ENCODE assay signal across 18 cellular contexts in the genomic region with DNA sequence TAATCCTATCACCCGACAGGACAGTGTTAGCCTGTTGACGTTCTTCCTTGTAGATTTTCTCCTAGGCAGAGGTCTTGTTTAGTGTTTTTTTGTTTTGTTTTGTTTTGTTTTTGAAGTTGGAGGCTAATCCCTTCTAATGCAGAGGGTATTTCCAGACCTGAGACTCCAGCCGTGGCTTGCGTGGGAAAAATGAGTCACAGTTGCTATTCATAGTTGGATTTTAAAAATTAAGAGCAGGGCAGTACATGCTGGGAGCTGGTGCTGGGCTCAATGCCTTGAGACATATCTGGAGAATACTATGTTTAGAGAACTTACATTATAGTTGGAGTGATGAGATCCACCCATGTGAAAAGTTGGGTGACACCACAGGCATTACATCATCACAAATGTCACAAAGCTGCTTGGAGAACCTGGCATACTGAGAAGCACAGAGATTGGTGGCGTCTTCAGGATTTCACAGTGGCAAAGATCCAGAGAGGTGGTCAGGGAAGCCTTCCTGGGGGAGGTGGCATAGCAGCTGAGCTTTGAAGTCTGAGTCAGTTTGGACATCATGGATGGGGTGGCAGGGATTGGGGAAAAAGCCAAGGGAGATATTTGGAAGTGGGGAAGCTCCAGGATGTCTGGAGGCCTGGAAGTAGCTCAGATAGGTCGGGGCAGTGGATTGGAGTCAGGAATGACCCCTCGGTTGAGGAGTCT.
DNase-seq lines count a peak whose midpoint lies in the region; ATAC-seq, FAIRE-seq and TF ChIP-seq lines count a peak whose summit lies in the region.
"Had no signal": no experiment of that assay in that cellular context is flagged by ENCODE, and none has a peak within 500 bp of the region (broad histone marks: within the 10 kb centered on the region; RNA-seq: fewer than 3 reads in every experiment).

No MANE protein-coding gene starts in this region.

- no peaks in the 10 kb centered on the region for H3K27me3 ChIP-seq in BLaER1 treated with 17β-estradiol and CSF1 and Interleukin-3, amounts not matched to agents 10 nM and 100 nM
- H3K27me3 ChIP-seq in WERI-Rb-1 (ENCODE audit: insufficient read depth, low read depth, severe bottlenecking), result no peaks in the 10 kb centered on the region
- H3K27me3 ChIP-seq: cardiac muscle cell had no signal

- ATAC-seq in esophagus mucosa (peak; percentile 24), HG03442 (IDR thresholded peaks at IDR 0.05; ENCODE audit: unreplicated experiment) (no peak)
- ATAC-seq: activated T-cell treated with anti-CD3 and anti-CD28 coated beads, Interleukin-2, amount 50 U/mL, for 72 hours had no signal

- no peak for DNase-seq in WERI-Rb-1
- no peak for DNase-seq in NCI-H1436 (lab: John Stamatoyannopoulos, UW)
- no peak for DNase-seq in SW480 (ENCODE audit: low spot score)
- DNase-seq in RCC 7860 (ENCODE audit: low spot score), result no peak
- DNase-seq: activated T-cell treated with anti-CD3 and anti-CD28 coated beads, Interleukin-2, amount 50 U/mL, for 72 hours; NCI-H1694 treated with DMSO at 0.1 percent for 48 hours; NCI-H748 treated with DMSO at 0.1 percent for 48 hours; SHP77 treated with DMSO at 0.1 percent for 48 hours; stimulated activated CD4-positive, alpha-beta T cell treated with anti-CD3 and anti-CD28 coated beads, Interleukin-4, amount 100 ng/mL, for 1 hour; stimulated activated naive CD4-positive, alpha-beta T cell had no signal

- peaks cover 33 to 77% (median 69%) of the 10 kb centered on the region in 10 experiments for H3K4me1 ChIP-seq in BLaER1 treated with 17β-estradiol and CSF1 and Interleukin-3, amounts not matched to agents 10 nM and 100 nM
- H3K4me1 ChIP-seq in mesodermal cell (ENCODE audit: control insufficient read depth, insufficient read depth, low read length, poor library complexity, severe bottlenecking), result peaks cover 43% of the 10 kb centered on the region

- H3K9ac ChIP-seq in BLaER1 treated with 17β-estradiol and CSF1 and Interleukin-3, amounts not matched to agents 10 nM and 100 nM, result peak overlapping the region in 5 of 11 experiments; percentile 5 to 49 (median 26); a peak in 2 of 22 replicates
- H3K9ac ChIP-seq: KMS-11 had no signal

- TF ChIP-seq CTCF in WERI-Rb-1 (IDR thresholded peaks at IDR 0.05; ENCODE audit: low read depth, low read length), result no peak

- WGBS in mesodermal cell (ENCODE audit: insufficient coverage in 2 of 2), 2 experiments, result 80 to 83% methylated on average over 5 of the region's 7 CpGs

- H4K20me1 ChIP-seq in BLaER1 treated with 17β-estradiol and CSF1 and Interleukin-3, amounts not matched to agents 10 nM and 100 nM, result peaks cover 0 to 83% (median 72%) of the 10 kb centered on the region in 11 experiments; a peak in 18 of 22 replicates

- no peak overlapping the region; a peak in 1 of 20 replicates for H3K4me3 ChIP-seq in BLaER1 treated with 17β-estradiol and CSF1 and Interleukin-3, amounts not matched to agents 10 nM and 100 nM
- H3K4me3 ChIP-seq in WERI-Rb-1 (ENCODE audit: low read depth, low read length), result no peak overlapping the region
- no peak overlapping the region for H3K4me3 ChIP-seq in mesodermal cell (ENCODE audit: extremely low read depth, insufficient read depth, low read length, poor library complexity, severe bottlenecking)
- H3K4me3 ChIP-seq: cardiac muscle cell had no signal

- H3K9me3 ChIP-seq in BLaER1 treated with 17β-estradiol and CSF1 and Interleukin-3, amounts not matched to agents 10 nM and 100 nM (replicated peaks in 1 of 11), result no peaks in the 10 kb centered on the region
- H3K9me3 ChIP-seq in WERI-Rb-1 (ENCODE audit: severe bottlenecking) (no peaks in the 10 kb centered on the region), mesodermal cell (ENCODE audit: control insufficient read depth, low read length) (no peaks in the 10 kb centered on the region)

- peak overlapping the region in 9 of 11 experiments; percentile 2 to 64 (median 53); a peak in 17 of 22 replicates for H3K27ac ChIP-seq in BLaER1 treated with 17β-estradiol and CSF1 and Interleukin-3, amounts not matched to agents 10 nM and 100 nM
- H3K27ac ChIP-seq in WERI-Rb-1, result peak overlapping the region; percentile 18; the same call in 1 of the 2 replicates
- peak overlapping the region; percentile 6 for H3K27ac ChIP-seq in mesodermal cell (ENCODE audit: low read depth, low read length, severe bottlenecking)
- H3K27ac ChIP-seq: cardiac muscle cell, KMS-11, VCaP had no signal

- H3K4me2 ChIP-seq in BLaER1 treated with 17β-estradiol and CSF1 and Interleukin-3, amounts not matched to agents 10 nM and 100 nM, result peak overlapping the region; percentile 44 to 83 (median 63)
- H3K4me2 ChIP-seq: KMS-11 had no signal

- H3K36me3 ChIP-seq in BLaER1 treated with 17β-estradiol and CSF1 and Interleukin-3, amounts not matched to agents 10 nM and 100 nM, result peaks cover 0 to 17% (median 0%) of the 10 kb centered on the region in 11 experiments; a peak in 4 of 22 replicates
- H3K36me3 ChIP-seq in WERI-Rb-1 (no peaks in the 10 kb centered on the region), mesodermal cell (ENCODE audit: control insufficient read depth, insufficient read depth, low read length) (no peaks in the 10 kb centered on the region)
- H3K36me3 ChIP-seq: cardiac muscle cell had no signal

- FAIRE-seq in RCC 7860 (lab: Jason Lieb, UNC), result no peak
- FAIRE-seq: GM19239 had no signal
